ENCODE assay signal across 1 cellular context in genomic region chr20:50292324-50293243, GRCh38.
TF ChIP-seq lines count a peak whose summit lies in the region.

No MANE protein-coding gene starts in this region.

TF ChIP-seq in HepG2, 621 proteins besides CTCF, POLR2A, EP300 and RAD21 (continued from another document and continues in another):
- peak; percentile 93; the same call in 1 of the 2 replicates for TF ChIP-seq ZNF557 (CRISPR knock-in tag; IDR thresholded peaks at IDR 0.05)
- no peak for TF ChIP-seq ZNF512B (CRISPR knock-in tag; IDR thresholded peaks at IDR 0.05; ENCODE audit: borderline replicate concordance)
- TF ChIP-seq LBX2 (CRISPR knock-in tag; IDR thresholded peaks at IDR 0.05; ENCODE audit: borderline replicate concordance): peak; percentile 58; the same call in 1 of the 2 replicates
- TF ChIP-seq SRSF1 (optimal IDR thresholded peaks at IDR 0.05; ENCODE audit: low read depth, low read length): peak; percentile 99
- TF ChIP-seq MIER3 (CRISPR knock-in tag; IDR thresholded peaks at IDR 0.05; ENCODE audit: borderline replicate concordance): peak; percentile 98
- no peak for TF ChIP-seq ZNF558 (CRISPR knock-in tag; IDR thresholded peaks at IDR 0.05; ENCODE audit: borderline replicate concordance)
- no peak for TF ChIP-seq TEAD2 (CRISPR knock-in tag; IDR thresholded peaks at IDR 0.05)
- peak; percentile 82; the same call in 1 of the 2 replicates for TF ChIP-seq TFDP1 (CRISPR knock-in tag; IDR thresholded peaks at IDR 0.05; ENCODE audit: borderline replicate concordance)
- TF ChIP-seq HOXD1 (CRISPR knock-in tag; IDR thresholded peaks at IDR 0.05): peak; percentile 97
- TF ChIP-seq FOXK1 (CRISPR knock-in tag; IDR thresholded peaks at IDR 0.05; ENCODE audit: borderline replicate concordance, low read depth): peak; percentile 98
- peak; percentile 96; the same call in 1 of the 2 replicates for TF ChIP-seq SP140L (CRISPR knock-in tag; IDR thresholded peaks at IDR 0.05; ENCODE audit: borderline replicate concordance)
- no peak for TF ChIP-seq GPBP1L1 (CRISPR knock-in tag; IDR thresholded peaks at IDR 0.05)
- TF ChIP-seq ZBTB8A (CRISPR knock-in tag; IDR thresholded peaks at IDR 0.05; ENCODE audit: borderline replicate concordance, low read depth): no peak
- TF ChIP-seq PTBP1 (IDR thresholded peaks at IDR 0.05; ENCODE audit: low read depth, low read length, poor library complexity, severe bottlenecking): peak; percentile 99
- peak; percentile 64; the same call in 1 of the 2 replicates for TF ChIP-seq TBX3 (IDR thresholded peaks at IDR 0.05; ENCODE audit: borderline replicate concordance)
- peak; percentile 83; the same call in 1 of the 2 replicates for TF ChIP-seq REPIN1 (CRISPR knock-in tag; IDR thresholded peaks at IDR 0.05; ENCODE audit: borderline replicate concordance, low read depth)
- TF ChIP-seq MZF1 (CRISPR knock-in tag; IDR thresholded peaks at IDR 0.05; ENCODE audit: borderline replicate concordance): 0 out of 2 replicates have a peak, but pooled peaks have one; percentile 75
- TF ChIP-seq ZFYVE20 (CRISPR knock-in tag; IDR thresholded peaks at IDR 0.05; ENCODE audit: borderline replicate concordance, low read depth): no peak
- no peak for TF ChIP-seq KLF9 (CRISPR knock-in tag; IDR thresholded peaks at IDR 0.05; ENCODE audit: low read depth)
- no peak for TF ChIP-seq MTA3 (CRISPR knock-in tag; IDR thresholded peaks at IDR 0.05)
- TF ChIP-seq HOXA5 (CRISPR knock-in tag; IDR thresholded peaks at IDR 0.05): peak; percentile 98
- peak; percentile 100 for TF ChIP-seq HIVEP1 (CRISPR knock-in tag; IDR thresholded peaks at IDR 0.05)
- TF ChIP-seq TP53 (CRISPR knock-in tag; conservative IDR thresholded peaks at IDR 0.05): peak; percentile 97
- TF ChIP-seq ZBTB42 (CRISPR knock-in tag; IDR thresholded peaks at IDR 0.05): peak; percentile 93; the same call in 1 of the 2 replicates
- peak; percentile 49 for TF ChIP-seq TRAFD1 (CRISPR knock-in tag; IDR thresholded peaks at IDR 0.05; ENCODE audit: borderline replicate concordance)
- TF ChIP-seq MBD4 (IDR thresholded peaks at IDR 0.05; ENCODE audit: borderline replicate concordance, low read length): no peak
- TF ChIP-seq CHCHD3 (CRISPR knock-in tag; IDR thresholded peaks at IDR 0.05): no peak
- TF ChIP-seq RBFOX2 (IDR thresholded peaks at IDR 0.05; ENCODE audit: low read depth, low read length): peak; percentile 84
- TF ChIP-seq MAF1 (CRISPR knock-in tag; IDR thresholded peaks at IDR 0.05; ENCODE audit: borderline replicate concordance): 0 out of 2 replicates have a peak, but pooled peaks have one; percentile 78
- TF ChIP-seq RCOR2 (CRISPR knock-in tag; IDR thresholded peaks at IDR 0.05): peak; percentile 96
- peak; percentile 99 for TF ChIP-seq ZSCAN29 (CRISPR knock-in tag; conservative IDR thresholded peaks at IDR 0.05)
- no peak for TF ChIP-seq CSRNP2 (CRISPR knock-in tag; conservative IDR thresholded peaks at IDR 0.05; ENCODE audit: low read depth)
- no peak; the same call in 1 of the 2 replicates for TF ChIP-seq ZNF569 (CRISPR knock-in tag; IDR thresholded peaks at IDR 0.05; ENCODE audit: borderline replicate concordance)
- TF ChIP-seq ZNF451 (CRISPR knock-in tag; IDR thresholded peaks at IDR 0.05): peak; percentile 68; the same call in 1 of the 2 replicates
- peak; percentile 100 for TF ChIP-seq ELF3 (CRISPR knock-in tag; IDR thresholded peaks at IDR 0.05)
- TF ChIP-seq MATR3 (CRISPR knock-in tag; IDR thresholded peaks at IDR 0.05): no peak
- TF ChIP-seq IRX3 (CRISPR knock-in tag; IDR thresholded peaks at IDR 0.05; ENCODE audit: borderline replicate concordance, low read depth): no peak
- peak; percentile 90 for TF ChIP-seq THAP11 (CRISPR knock-in tag; IDR thresholded peaks at IDR 0.05)
- TF ChIP-seq RERE (CRISPR knock-in tag; IDR thresholded peaks at IDR 0.05; ENCODE audit: low read depth): peak; percentile 88; the same call in 1 of the 2 replicates
- peak; percentile 99 for TF ChIP-seq THRA (CRISPR knock-in tag; IDR thresholded peaks at IDR 0.05; ENCODE audit: borderline replicate concordance)
- peak; percentile 97 for TF ChIP-seq ZNF556 (CRISPR knock-in tag; IDR thresholded peaks at IDR 0.05; ENCODE audit: borderline replicate concordance)
- no peak; the same call in 1 of the 2 replicates for TF ChIP-seq DDIT3 (CRISPR knock-in tag; IDR thresholded peaks at IDR 0.05)
- TF ChIP-seq THYN1 (CRISPR knock-in tag; IDR thresholded peaks at IDR 0.05; ENCODE audit: borderline replicate concordance, low read depth): no peak
- TF ChIP-seq CREB1 (IDR thresholded peaks at IDR 0.05): peak; percentile 92
- peak; percentile 92 for TF ChIP-seq CREB1 (CRISPR knock-in tag; IDR thresholded peaks at IDR 0.05)
- no peak for TF ChIP-seq GZF1 (CRISPR knock-in tag; IDR thresholded peaks at IDR 0.05)
- TF ChIP-seq SIN3A (IDR thresholded peaks at IDR 0.05; ENCODE audit: borderline replicate concordance, low read depth, low read length): peak; percentile 66; the same call in 1 of the 2 replicates
